In the genomic region with DNA sequence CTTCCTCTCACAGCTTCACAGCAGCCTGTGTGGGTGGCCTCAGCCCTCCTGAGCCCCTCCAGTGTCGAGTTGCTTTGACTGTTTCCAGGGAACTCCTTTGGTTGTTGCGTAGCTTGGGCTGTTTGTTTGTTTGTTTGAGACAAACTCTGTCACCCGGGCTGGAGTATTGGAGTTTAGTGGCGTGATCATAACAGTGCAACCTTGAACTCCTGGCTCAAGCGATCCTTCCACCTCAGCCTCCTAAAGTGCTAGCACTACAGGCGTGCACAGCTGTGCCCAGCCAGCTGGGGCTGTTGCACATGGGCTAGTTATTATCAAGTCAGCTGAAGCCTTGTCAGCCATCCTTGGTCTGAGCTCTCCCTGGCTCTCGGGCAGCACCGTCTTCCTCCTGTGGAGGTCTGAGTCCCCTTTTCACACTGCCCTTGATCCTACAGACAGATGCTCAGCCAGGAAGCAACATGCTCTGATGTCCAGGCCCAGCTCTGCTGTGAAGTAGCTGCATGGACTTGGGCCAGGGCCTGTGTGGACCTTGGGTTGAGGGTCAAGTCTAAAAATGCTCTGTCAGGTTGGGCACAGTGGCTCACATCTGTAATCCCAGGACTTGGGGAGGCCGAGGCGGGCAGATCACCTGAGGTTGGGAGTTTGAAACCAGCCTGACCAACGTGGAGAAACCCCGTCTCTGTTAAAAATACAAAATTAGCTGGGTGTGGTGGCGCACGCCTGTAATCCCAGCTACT, we compare ENCODE assay signal across 1 cellular context.
TF ChIP-seq lines count a peak whose summit lies in the region.

No MANE protein-coding gene starts in this region.

TF ChIP-seq in HepG2, 621 proteins besides CTCF, POLR2A, EP300 and RAD21 (continued from another document and continues in another):
- TF ChIP-seq ZNF740 (CRISPR knock-in tag; IDR thresholded peaks at IDR 0.05): no peak
- TF ChIP-seq ZFX (CRISPR knock-in tag; IDR thresholded peaks at IDR 0.05; ENCODE audit: low read depth): peak; percentile 39
- peak; percentile 25 for TF ChIP-seq PHF5A (CRISPR knock-in tag; IDR thresholded peaks at IDR 0.05; ENCODE audit: low read depth, unreplicated experiment)
- no peak for TF ChIP-seq ZFYVE20 (CRISPR knock-in tag; IDR thresholded peaks at IDR 0.05; ENCODE audit: borderline replicate concordance, low read depth)
- 0 out of 2 replicates have a peak, but pooled peaks have one; percentile 12 for TF ChIP-seq FOXK1 (CRISPR knock-in tag; IDR thresholded peaks at IDR 0.05; ENCODE audit: borderline replicate concordance, low read depth)
- TF ChIP-seq NFYB (CRISPR knock-in tag; IDR thresholded peaks at IDR 0.05): 0 out of 2 replicates have a peak, but pooled peaks have one; percentile 8
- TF ChIP-seq, protein P1, sequence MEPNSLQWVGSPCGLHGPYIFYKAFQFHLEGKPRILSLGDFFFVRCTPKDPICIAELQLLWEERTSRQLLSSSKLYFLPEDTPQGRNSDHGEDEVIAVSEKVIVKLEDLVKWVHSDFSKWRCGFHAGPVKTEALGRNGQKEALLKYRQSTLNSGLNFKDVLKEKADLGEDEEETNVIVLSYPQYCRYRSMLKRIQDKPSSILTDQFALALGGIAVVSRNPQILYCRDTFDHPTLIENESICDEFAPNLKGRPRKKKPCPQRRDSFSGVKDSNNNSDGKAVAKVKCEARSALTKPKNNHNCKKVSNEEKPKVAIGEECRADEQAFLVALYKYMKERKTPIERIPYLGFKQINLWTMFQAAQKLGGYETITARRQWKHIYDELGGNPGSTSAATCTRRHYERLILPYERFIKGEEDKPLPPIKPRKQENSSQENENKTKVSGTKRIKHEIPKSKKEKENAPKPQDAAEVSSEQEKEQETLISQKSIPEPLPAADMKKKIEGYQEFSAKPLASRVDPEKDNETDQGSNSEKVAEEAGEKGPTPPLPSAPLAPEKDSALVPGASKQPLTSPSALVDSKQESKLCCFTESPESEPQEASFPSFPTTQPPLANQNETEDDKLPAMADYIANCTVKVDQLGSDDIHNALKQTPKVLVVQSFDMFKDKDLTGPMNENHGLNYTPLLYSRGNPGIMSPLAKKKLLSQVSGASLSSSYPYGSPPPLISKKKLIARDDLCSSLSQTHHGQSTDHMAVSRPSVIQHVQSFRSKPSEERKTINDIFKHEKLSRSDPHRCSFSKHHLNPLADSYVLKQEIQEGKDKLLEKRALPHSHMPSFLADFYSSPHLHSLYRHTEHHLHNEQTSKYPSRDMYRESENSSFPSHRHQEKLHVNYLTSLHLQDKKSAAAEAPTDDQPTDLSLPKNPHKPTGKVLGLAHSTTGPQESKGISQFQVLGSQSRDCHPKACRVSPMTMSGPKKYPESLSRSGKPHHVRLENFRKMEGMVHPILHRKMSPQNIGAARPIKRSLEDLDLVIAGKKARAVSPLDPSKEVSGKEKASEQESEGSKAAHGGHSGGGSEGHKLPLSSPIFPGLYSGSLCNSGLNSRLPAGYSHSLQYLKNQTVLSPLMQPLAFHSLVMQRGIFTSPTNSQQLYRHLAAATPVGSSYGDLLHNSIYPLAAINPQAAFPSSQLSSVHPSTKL (CRISPR knock-in tag; IDR thresholded peaks at IDR 0.05): peak; percentile 43; the same call in 1 of the 2 replicates
- no peak for TF ChIP-seq ZFP36L1 (CRISPR knock-in tag; IDR thresholded peaks at IDR 0.05)
- TF ChIP-seq, protein P2, sequence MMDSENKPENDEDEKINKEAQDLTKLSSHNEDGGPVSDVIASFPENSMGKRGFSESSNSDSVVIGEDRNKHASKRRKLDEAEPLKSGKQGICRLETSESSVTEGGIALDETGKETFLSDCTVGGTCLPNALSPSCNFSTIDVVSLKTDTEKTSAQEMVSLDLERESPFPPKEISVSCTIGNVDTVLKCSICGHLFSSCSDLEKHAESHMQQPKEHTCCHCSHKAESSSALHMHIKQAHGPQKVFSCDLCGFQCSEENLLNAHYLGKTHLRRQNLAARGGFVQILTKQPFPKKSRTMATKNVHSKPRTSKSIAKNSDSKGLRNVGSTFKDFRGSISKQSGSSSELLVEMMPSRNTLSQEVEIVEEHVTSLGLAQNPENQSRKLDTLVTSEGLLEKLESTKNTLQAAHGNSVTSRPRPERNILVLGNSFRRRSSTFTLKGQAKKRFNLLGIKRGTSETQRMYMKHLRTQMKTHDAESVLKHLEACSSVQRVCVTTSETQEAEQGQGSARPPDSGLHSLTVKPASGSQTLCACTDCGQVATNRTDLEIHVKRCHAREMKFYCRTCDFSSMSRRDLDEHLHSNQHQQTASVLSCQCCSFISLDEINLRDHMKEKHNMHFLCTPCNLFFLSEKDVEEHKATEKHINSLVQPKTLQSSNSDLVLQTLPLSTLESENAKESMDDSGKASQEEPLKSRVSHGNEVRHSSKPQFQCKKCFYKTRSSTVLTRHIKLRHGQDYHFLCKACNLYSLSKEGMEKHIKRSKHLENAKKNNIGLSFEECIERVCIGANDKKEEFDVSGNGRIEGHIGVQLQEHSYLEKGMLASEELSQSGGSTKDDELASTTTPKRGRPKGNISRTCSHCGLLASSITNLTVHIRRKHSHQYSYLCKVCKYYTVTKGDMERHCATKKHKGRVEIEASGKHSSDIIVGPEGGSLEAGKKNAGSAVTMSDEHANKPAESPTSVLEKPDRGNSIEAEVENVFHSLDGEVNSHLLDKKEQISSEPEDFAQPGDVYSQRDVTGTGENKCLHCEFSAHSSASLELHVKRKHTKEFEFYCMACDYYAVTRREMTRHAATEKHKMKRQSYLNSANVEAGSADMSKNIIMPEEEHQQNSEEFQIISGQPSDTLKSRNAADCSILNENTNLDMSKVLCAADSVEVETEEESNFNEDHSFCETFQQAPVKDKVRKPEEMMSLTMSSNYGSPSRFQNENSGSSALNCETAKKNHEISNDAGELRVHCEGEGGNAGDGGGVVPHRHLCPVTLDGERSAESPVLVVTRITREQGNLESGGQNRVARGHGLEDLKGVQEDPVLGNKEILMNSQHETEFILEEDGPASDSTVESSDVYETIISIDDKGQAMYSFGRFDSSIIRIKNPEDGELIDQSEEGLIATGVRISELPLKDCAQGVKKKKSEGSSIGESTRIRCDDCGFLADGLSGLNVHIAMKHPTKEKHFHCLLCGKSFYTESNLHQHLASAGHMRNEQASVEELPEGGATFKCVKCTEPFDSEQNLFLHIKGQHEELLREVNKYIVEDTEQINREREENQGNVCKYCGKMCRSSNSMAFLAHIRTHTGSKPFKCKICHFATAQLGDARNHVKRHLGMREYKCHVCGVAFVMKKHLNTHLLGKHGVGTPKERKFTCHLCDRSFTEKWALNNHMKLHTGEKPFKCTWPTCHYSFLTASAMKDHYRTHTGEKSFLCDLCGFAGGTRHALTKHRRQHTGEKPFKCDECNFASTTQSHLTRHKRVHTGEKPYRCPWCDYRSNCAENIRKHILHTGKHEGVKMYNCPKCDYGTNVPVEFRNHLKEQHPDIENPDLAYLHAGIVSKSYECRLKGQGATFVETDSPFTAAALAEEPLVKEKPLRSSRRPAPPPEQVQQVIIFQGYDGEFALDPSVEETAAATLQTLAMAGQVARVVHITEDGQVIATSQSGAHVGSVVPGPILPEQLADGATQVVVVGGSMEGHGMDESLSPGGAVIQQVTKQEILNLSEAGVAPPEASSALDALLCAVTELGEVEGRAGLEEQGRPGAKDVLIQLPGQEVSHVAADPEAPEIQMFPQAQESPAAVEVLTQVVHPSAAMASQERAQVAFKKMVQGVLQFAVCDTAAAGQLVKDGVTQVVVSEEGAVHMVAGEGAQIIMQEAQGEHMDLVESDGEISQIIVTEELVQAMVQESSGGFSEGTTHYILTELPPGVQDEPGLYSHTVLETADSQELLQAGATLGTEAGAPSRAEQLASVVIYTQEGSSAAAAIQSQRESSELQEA (CRISPR knock-in tag; IDR thresholded peaks at IDR 0.05; ENCODE audit: not compliant biosample characterization): no peak
- TF ChIP-seq ZNF691 (CRISPR knock-in tag; IDR thresholded peaks at IDR 0.05; ENCODE audit: borderline replicate concordance, low read depth): no peak
- TF ChIP-seq SKI (IDR thresholded peaks at IDR 0.05; ENCODE audit: partially characterized antibody): peak; percentile 57
- TF ChIP-seq SOX5 (CRISPR knock-in tag; IDR thresholded peaks at IDR 0.05; ENCODE audit: borderline replicate concordance): peak; percentile 32; the same call in 1 of the 2 replicates
- TF ChIP-seq, protein P3, sequence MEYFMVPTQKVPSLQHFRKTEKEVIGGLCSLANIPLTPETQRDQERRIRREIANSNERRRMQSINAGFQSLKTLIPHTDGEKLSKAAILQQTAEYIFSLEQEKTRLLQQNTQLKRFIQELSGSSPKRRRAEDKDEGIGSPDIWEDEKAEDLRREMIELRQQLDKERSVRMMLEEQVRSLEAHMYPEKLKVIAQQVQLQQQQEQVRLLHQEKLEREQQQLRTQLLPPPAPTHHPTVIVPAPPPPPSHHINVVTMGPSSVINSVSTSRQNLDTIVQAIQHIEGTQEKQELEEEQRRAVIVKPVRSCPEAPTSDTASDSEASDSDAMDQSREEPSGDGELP (IDR thresholded peaks at IDR 0.05; ENCODE audit: borderline replicate concordance, low read depth): peak; percentile 88
- peak; percentile 59; the same call in 1 of the 2 replicates for TF ChIP-seq HDAC1 (CRISPR knock-in tag; IDR thresholded peaks at IDR 0.05)
- TF ChIP-seq ZNF746 (CRISPR knock-in tag; IDR thresholded peaks at IDR 0.05): no peak
- TF ChIP-seq, protein P4, sequence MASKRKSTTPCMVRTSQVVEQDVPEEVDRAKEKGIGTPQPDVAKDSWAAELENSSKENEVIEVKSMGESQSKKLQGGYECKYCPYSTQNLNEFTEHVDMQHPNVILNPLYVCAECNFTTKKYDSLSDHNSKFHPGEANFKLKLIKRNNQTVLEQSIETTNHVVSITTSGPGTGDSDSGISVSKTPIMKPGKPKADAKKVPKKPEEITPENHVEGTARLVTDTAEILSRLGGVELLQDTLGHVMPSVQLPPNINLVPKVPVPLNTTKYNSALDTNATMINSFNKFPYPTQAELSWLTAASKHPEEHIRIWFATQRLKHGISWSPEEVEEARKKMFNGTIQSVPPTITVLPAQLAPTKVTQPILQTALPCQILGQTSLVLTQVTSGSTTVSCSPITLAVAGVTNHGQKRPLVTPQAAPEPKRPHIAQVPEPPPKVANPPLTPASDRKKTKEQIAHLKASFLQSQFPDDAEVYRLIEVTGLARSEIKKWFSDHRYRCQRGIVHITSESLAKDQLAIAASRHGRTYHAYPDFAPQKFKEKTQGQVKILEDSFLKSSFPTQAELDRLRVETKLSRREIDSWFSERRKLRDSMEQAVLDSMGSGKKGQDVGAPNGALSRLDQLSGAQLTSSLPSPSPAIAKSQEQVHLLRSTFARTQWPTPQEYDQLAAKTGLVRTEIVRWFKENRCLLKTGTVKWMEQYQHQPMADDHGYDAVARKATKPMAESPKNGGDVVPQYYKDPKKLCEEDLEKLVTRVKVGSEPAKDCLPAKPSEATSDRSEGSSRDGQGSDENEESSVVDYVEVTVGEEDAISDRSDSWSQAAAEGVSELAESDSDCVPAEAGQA (IDR thresholded peaks at IDR 0.05; ENCODE audit: low read depth): no peak
- TF ChIP-seq, protein P4 (CRISPR knock-in tag; IDR thresholded peaks at IDR 0.05; ENCODE audit: borderline replicate concordance): no peak
- 0 out of 2 replicates have a peak, but pooled peaks have one; percentile 6 for TF ChIP-seq GATAD1 (CRISPR knock-in tag; IDR thresholded peaks at IDR 0.05)
- TF ChIP-seq ARHGAP35 (CRISPR knock-in tag; IDR thresholded peaks at IDR 0.05; ENCODE audit: borderline replicate concordance): no peak
- TF ChIP-seq, protein P5, sequence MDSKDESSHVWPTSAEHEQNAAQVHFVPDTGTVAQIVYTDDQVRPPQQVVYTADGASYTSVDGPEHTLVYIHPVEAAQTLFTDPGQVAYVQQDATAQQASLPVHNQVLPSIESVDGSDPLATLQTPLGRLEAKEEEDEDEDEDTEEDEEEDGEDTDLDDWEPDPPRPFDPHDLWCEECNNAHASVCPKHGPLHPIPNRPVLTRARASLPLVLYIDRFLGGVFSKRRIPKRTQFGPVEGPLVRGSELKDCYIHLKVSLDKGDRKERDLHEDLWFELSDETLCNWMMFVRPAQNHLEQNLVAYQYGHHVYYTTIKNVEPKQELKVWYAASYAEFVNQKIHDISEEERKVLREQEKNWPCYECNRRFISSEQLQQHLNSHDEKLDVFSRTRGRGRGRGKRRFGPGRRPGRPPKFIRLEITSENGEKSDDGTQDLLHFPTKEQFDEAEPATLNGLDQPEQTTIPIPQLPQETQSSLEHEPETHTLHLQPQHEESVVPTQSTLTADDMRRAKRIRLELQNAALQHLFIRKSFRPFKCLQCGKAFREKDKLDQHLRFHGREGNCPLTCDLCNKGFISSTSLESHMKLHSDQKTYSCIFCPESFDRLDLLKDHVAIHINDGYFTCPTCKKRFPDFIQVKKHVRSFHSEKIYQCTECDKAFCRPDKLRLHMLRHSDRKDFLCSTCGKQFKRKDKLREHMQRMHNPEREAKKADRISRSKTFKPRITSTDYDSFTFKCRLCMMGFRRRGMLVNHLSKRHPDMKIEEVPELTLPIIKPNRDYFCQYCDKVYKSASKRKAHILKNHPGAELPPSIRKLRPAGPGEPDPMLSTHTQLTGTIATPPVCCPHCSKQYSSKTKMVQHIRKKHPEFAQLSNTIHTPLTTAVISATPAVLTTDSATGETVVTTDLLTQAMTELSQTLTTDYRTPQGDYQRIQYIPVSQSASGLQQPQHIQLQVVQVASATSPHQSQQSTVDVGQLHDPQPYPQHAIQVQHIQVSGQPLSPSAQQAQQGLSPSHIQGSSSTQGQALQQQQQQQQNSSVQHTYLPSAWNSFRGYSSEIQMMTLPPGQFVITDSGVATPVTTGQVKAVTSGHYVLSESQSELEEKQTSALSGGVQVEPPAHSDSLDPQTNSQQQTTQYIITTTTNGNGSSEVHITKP (CRISPR knock-in tag; IDR thresholded peaks at IDR 0.05; ENCODE audit: low read depth): no peak
- TF ChIP-seq ZNF501 (CRISPR knock-in tag; IDR thresholded peaks at IDR 0.05): peak; percentile 46; the same call in 1 of the 2 replicates
- no peak for TF ChIP-seq ZNF160 (CRISPR knock-in tag; IDR thresholded peaks at IDR 0.05)
- 0 out of 2 replicates have a peak, but pooled peaks have one; percentile 7 for TF ChIP-seq MEIS1 (CRISPR knock-in tag; IDR thresholded peaks at IDR 0.05; ENCODE audit: borderline replicate concordance)
- no peak for TF ChIP-seq ZMYM2 (CRISPR knock-in tag; IDR thresholded peaks at IDR 0.05)
